Comparison of ENCODE assay signal across 23 cellular contexts in genomic region chr10:6766480-6766879, GRCh38.
"Had no signal": no experiment of that assay in that cellular context is flagged by ENCODE, and none has a peak within 500 bp of the region (broad histone marks: within the 10 kb centered on the region; RNA-seq: fewer than 3 reads in every experiment).

No MANE protein-coding gene starts in this region.

- H3K9me3 Mint-ChIP-seq: activated CD4-positive, alpha-beta T cell treated with anti-CD3 and anti-CD28 coated beads, Interleukin-2, amount 10 ng/mL, durations not matched to agents 7 days and 5 days; activated CD8-positive, alpha-beta T cell treated with anti-CD3 and anti-CD28 coated beads for 36 hours; activated naive CD4-positive, alpha-beta T cell treated with anti-CD3 and anti-CD28 coated beads, Interleukin-2, amount 50 U/mL, for 24 hours; central memory CD8-positive, alpha-beta T cell; natural killer cell; T-helper 2 cell treated with Interferon-gamma antibody and Interleukin-4, amounts not matched to agents 5 μg/mL and 100 μg/mL, for 36 hours had no signal

- DNase-seq: activated CD4-positive, alpha-beta T cell treated with anti-CD3 and anti-CD28 coated beads, Interleukin-2, amount 10 ng/mL, durations not matched to agents 7 days and 5 days; activated CD4-positive, CD25-positive, alpha-beta regulatory T cell treated with anti-CD3 and anti-CD28 coated beads, Interleukin-2, amount 50 U/mL, for 72 hours; activated CD8-positive, alpha-beta memory T cell treated with anti-CD3 and anti-CD28 coated beads, Interleukin-2, amount 10 ng/mL, durations not matched to agents 7 days and 5 days; activated CD8-positive, alpha-beta T cell treated with anti-CD3 and anti-CD28 coated beads for 36 hours; activated gamma-delta T cell treated with Interleukin-2 at 50 U/mL for 16 hours; activated T-cell treated with anti-CD3 and anti-CD28 coated beads for 4 hours; effector memory CD4-positive, alpha-beta T cell; hippocampal formation; left ventricle myocardium inferior; natural killer cell; ovary; right lobe of liver; stimulated activated CD4-positive, alpha-beta T cell treated with anti-CD3 and anti-CD28 coated beads, Interleukin-2, amount 100 ng/mL, for 48 hours; stimulated activated CD8-positive, alpha-beta memory T cell treated with anti-CD3 and anti-CD28 coated beads, Interleukin-4, amount 100 ng/mL, for 48 hours; stimulated activated naive B cell treated with anti-CD40 and anti-IgM and Interleukin-4, amounts not matched to agents 10 μg/mL and 1 μg/mL and 100 μg/mL, for 72 hours; T-cell; transverse colon had no signal

- H3K4me1 ChIP-seq: ascending aorta, left ventricle myocardium inferior, right lobe of liver, transverse colon had no signal

- H3K9me3 ChIP-seq: ovary, right lobe of liver, transverse colon had no signal

- H3K36me3 Mint-ChIP-seq: activated CD8-positive, alpha-beta memory T cell treated with anti-CD3 and anti-CD28 coated beads, Interleukin-2, amount 10 ng/mL, durations not matched to agents 7 days and 5 days; activated naive CD4-positive, alpha-beta T cell treated with anti-CD3 and anti-CD28 coated beads, Interleukin-2, amount 50 U/mL, for 24 hours; mesothelial cell of epicardium; natural killer cell; stimulated activated naive B cell treated with anti-CD40 and anti-IgM and Interleukin-4, amounts not matched to agents 10 μg/mL and 1 μg/mL and 100 μg/mL, for 72 hours; T-cell had no signal

- H3K27me3 ChIP-seq: ascending aorta, ovary, right lobe of liver, transverse colon had no signal

- H3K27ac ChIP-seq: ascending aorta, left ventricle myocardium inferior, ovary, right lobe of liver, transverse colon, VCaP had no signal

- H3K4me3 ChIP-seq: ascending aorta, left ventricle myocardium inferior, ovary, right lobe of liver, transverse colon had no signal

- H3K4me1 Mint-ChIP-seq: activated CD4-positive, alpha-beta T cell treated with anti-CD3 and anti-CD28 coated beads, Interleukin-2, amount 10 ng/mL, durations not matched to agents 7 days and 5 days; activated CD8-positive, alpha-beta memory T cell treated with anti-CD3 and anti-CD28 coated beads, Interleukin-2, amount 10 ng/mL, durations not matched to agents 7 days and 5 days; activated naive CD4-positive, alpha-beta T cell treated with anti-CD3 and anti-CD28 coated beads, Interleukin-2, amount 50 U/mL, for 24 hours; central memory CD8-positive, alpha-beta T cell; natural killer cell; stimulated activated naive B cell treated with anti-CD40 and anti-IgM and Interleukin-4, amounts not matched to agents 10 μg/mL and 1 μg/mL and 100 μg/mL, for 72 hours; T-cell had no signal

- H3K36me3 ChIP-seq: ascending aorta, left ventricle myocardium inferior, ovary, right lobe of liver, transverse colon had no signal

- H3K27ac Mint-ChIP-seq: activated CD4-positive, alpha-beta T cell treated with anti-CD3 and anti-CD28 coated beads, Interleukin-2, amount 10 ng/mL, durations not matched to agents 7 days and 5 days; activated CD8-positive, alpha-beta memory T cell treated with anti-CD3 and anti-CD28 coated beads, Interleukin-2, amount 10 ng/mL, durations not matched to agents 7 days and 5 days; activated CD8-positive, alpha-beta T cell treated with anti-CD3 and anti-CD28 coated beads for 36 hours; activated naive CD4-positive, alpha-beta T cell treated with anti-CD3 and anti-CD28 coated beads, Interleukin-2, amount 50 U/mL, for 24 hours; mesothelial cell of epicardium; natural killer cell; stimulated activated naive B cell treated with anti-CD40 and anti-IgM and Interleukin-4, amounts not matched to agents 10 μg/mL and 1 μg/mL and 100 μg/mL, for 72 hours; T-cell; T-helper 2 cell treated with Interferon-gamma antibody and Interleukin-4, amounts not matched to agents 5 μg/mL and 100 μg/mL, for 36 hours had no signal

- H3K4me3 Mint-ChIP-seq: activated CD4-positive, alpha-beta T cell treated with anti-CD3 and anti-CD28 coated beads, Interleukin-2, amount 10 ng/mL, durations not matched to agents 7 days and 5 days; activated CD8-positive, alpha-beta memory T cell treated with anti-CD3 and anti-CD28 coated beads, Interleukin-2, amount 10 ng/mL, durations not matched to agents 7 days and 5 days; activated CD8-positive, alpha-beta T cell treated with anti-CD3 and anti-CD28 coated beads for 36 hours; activated naive CD4-positive, alpha-beta T cell treated with anti-CD3 and anti-CD28 coated beads, Interleukin-2, amount 50 U/mL, for 24 hours; central memory CD8-positive, alpha-beta T cell; mesothelial cell of epicardium; natural killer cell; stimulated activated naive B cell treated with anti-CD40 and anti-IgM and Interleukin-4, amounts not matched to agents 10 μg/mL and 1 μg/mL and 100 μg/mL, for 72 hours; T-cell; T-helper 2 cell treated with Interferon-gamma antibody and Interleukin-4, amounts not matched to agents 5 μg/mL and 100 μg/mL, for 36 hours had no signal

- ATAC-seq: activated CD8-positive, alpha-beta memory T cell treated with anti-CD3 and anti-CD28 coated beads, Interleukin-2, amount 10 ng/mL, durations not matched to agents 7 days and 5 days; activated CD8-positive, alpha-beta T cell treated with anti-CD3 and anti-CD28 coated beads for 36 hours; natural killer cell; right lobe of liver; stimulated activated naive B cell treated with anti-CD40 and anti-IgM and Interleukin-4, amounts not matched to agents 10 μg/mL and 1 μg/mL and 100 μg/mL, for 72 hours; T-cell had no signal
